ENCODE assay signal across 1 cellular context in genomic region chr14:77097689-77098469, GRCh38.
A peak's percentile ranks its signal among the peaks of the same experiment; 100 is the strongest.
TF ChIP-seq lines count a peak whose summit lies in the region.

Gene CIPC, plus strand, starts transcription at chr14:77098258. Its CDS starts 7,451 bp downstream, at chr14:77105709.

TF ChIP-seq in HepG2, 621 proteins besides CTCF, POLR2A, EP300 and RAD21 (continued from another document and continues in another):
- TF ChIP-seq GPN1 (CRISPR knock-in tag; IDR thresholded peaks at IDR 0.05; ENCODE audit: borderline replicate concordance) (no peak), ZNF558 (CRISPR knock-in tag; IDR thresholded peaks at IDR 0.05; ENCODE audit: borderline replicate concordance) (peak; percentile 72; the same call in 1 of the 2 replicates), HDAC6 (IDR thresholded peaks at IDR 0.05; ENCODE audit: low read depth, low read length) (no peak), RCOR2 (CRISPR knock-in tag; IDR thresholded peaks at IDR 0.05) (no peak), HHEX (CRISPR knock-in tag; IDR thresholded peaks at IDR 0.05) (no peak), RARG (CRISPR knock-in tag; IDR thresholded peaks at IDR 0.05; ENCODE audit: low read depth) (no peak), PAWR (CRISPR knock-in tag; IDR thresholded peaks at IDR 0.05; ENCODE audit: borderline replicate concordance) (no peak), ZNF33A (CRISPR knock-in tag; IDR thresholded peaks at IDR 0.05; ENCODE audit: borderline replicate concordance) (no peak), NFE2L1 (CRISPR knock-in tag; IDR thresholded peaks at IDR 0.05; ENCODE audit: borderline replicate concordance) (no peak), ZNF326 (CRISPR knock-in tag; IDR thresholded peaks at IDR 0.05; ENCODE audit: borderline replicate concordance) (no peak), ZNF713 (CRISPR knock-in tag; IDR thresholded peaks at IDR 0.05) (no peak), ETS1 (CRISPR knock-in tag; IDR thresholded peaks at IDR 0.05) (no peak), ZNF30 (CRISPR knock-in tag; IDR thresholded peaks at IDR 0.05) (no peak), NRL (CRISPR knock-in tag; IDR thresholded peaks at IDR 0.05; ENCODE audit: borderline replicate concordance) (peak; percentile 73), MXD1 (CRISPR knock-in tag; IDR thresholded peaks at IDR 0.05) (peak; percentile 92), KDM3A (CRISPR knock-in tag; IDR thresholded peaks at IDR 0.05; ENCODE audit: low read depth) (peak; percentile 64; the same call in 1 of the 2 replicates), SOX5 (CRISPR knock-in tag; IDR thresholded peaks at IDR 0.05; ENCODE audit: borderline replicate concordance) (peak; percentile 24; the same call in 1 of the 2 replicates), NFKB2 (CRISPR knock-in tag; IDR thresholded peaks at IDR 0.05; ENCODE audit: borderline replicate concordance) (no peak; the same call in 1 of the 2 replicates), RARA (CRISPR knock-in tag; IDR thresholded peaks at IDR 0.05) (peak; percentile 41; the same call in 1 of the 2 replicates), ZNF331 (CRISPR knock-in tag; IDR thresholded peaks at IDR 0.05) (no peak; the same call in 1 of the 2 replicates), MAFF (IDR thresholded peaks at IDR 0.05; ENCODE audit: low read depth, low read length) (no peak), ZNF737 (CRISPR knock-in tag; IDR thresholded peaks at IDR 0.05; ENCODE audit: borderline replicate concordance) (no peak), CEBPG (CRISPR knock-in tag; IDR thresholded peaks at IDR 0.05) (peak; percentile 78), TBP (CRISPR knock-in tag; IDR thresholded peaks at IDR 0.05) (no peak), ZBTB39 (CRISPR knock-in tag; IDR thresholded peaks at IDR 0.05) (no peak), TRIM24 (CRISPR knock-in tag; IDR thresholded peaks at IDR 0.05) (no peak), ZMYM2 (CRISPR knock-in tag; IDR thresholded peaks at IDR 0.05) (no peak), ZNF282 (IDR thresholded peaks at IDR 0.05; ENCODE audit: partially characterized antibody) (no peak), ZFP36 (IDR thresholded peaks at IDR 0.05; ENCODE audit: borderline replicate concordance, low read depth, low read length, partially characterized antibody) (no peak), KLF15 (CRISPR knock-in tag; IDR thresholded peaks at IDR 0.05; ENCODE audit: borderline replicate concordance) (no peak), ZNF24 (IDR thresholded peaks at IDR 0.05) (no peak), NR3C1 (CRISPR knock-in tag; IDR thresholded peaks at IDR 0.05) (no peak), HOXA7 (CRISPR knock-in tag; IDR thresholded peaks at IDR 0.05) (no peak), ARID3A (IDR thresholded peaks at IDR 0.05; ENCODE audit: low read depth, low read length) (no peak; the same call in 1 of the 2 replicates), ZNF350 (CRISPR knock-in tag; IDR thresholded peaks at IDR 0.05; ENCODE audit: borderline replicate concordance, low read depth) (peak; percentile 87; the same call in 1 of the 2 replicates), NFE2 (CRISPR knock-in tag; IDR thresholded peaks at IDR 0.05) (no peak), ARID4A (CRISPR knock-in tag; IDR thresholded peaks at IDR 0.05; ENCODE audit: borderline replicate concordance) (peak; percentile 83; the same call in 1 of the 2 replicates), CREBL2 (CRISPR knock-in tag; IDR thresholded peaks at IDR 0.05; ENCODE audit: borderline replicate concordance) (peak; percentile 32; the same call in 1 of the 2 replicates), PHF5A (CRISPR knock-in tag; IDR thresholded peaks at IDR 0.05; ENCODE audit: low read depth, unreplicated experiment) (peak; percentile 42), IKZF1 (IDR thresholded peaks at IDR 0.05) (no peak), PHF21A (CRISPR knock-in tag; IDR thresholded peaks at IDR 0.05) (peak; percentile 80), ZNF841 (CRISPR knock-in tag; IDR thresholded peaks at IDR 0.05; ENCODE audit: borderline replicate concordance) (no peak), ZNF121 (CRISPR knock-in tag; IDR thresholded peaks at IDR 0.05) (no peak), CEBPB (IDR thresholded peaks at IDR 0.05; ENCODE audit: borderline replicate concordance, low read depth, low read length) (peak; percentile 96), SNAI1 (CRISPR knock-in tag; IDR thresholded peaks at IDR 0.05; ENCODE audit: borderline replicate concordance) (peak; percentile 51; the same call in 1 of the 2 replicates), ZNF136 (CRISPR knock-in tag; IDR thresholded peaks at IDR 0.05; ENCODE audit: low read depth) (0 out of 2 replicates have a peak, but pooled peaks have one; percentile 19), ZNF230 (CRISPR knock-in tag; IDR thresholded peaks at IDR 0.05) (0 out of 2 replicates have a peak, but pooled peaks have one; percentile 39), FOXO1 (CRISPR knock-in tag; IDR thresholded peaks at IDR 0.05) (peak; percentile 9; the same call in 1 of the 2 replicates), ZNF512B (CRISPR knock-in tag; IDR thresholded peaks at IDR 0.05; ENCODE audit: borderline replicate concordance) (no peak), SMARCE1 (IDR thresholded peaks at IDR 0.05; ENCODE audit: borderline replicate concordance) (no peak), MXD3 (CRISPR knock-in tag; IDR thresholded peaks at IDR 0.05) (peak; percentile 56), ZFX (CRISPR knock-in tag; IDR thresholded peaks at IDR 0.05; ENCODE audit: low read depth) (peak; percentile 77; the same call in 1 of the 2 replicates), HMG20A (CRISPR knock-in tag; IDR thresholded peaks at IDR 0.05; ENCODE audit: borderline replicate concordance) (no peak), ZNF468 (CRISPR knock-in tag; IDR thresholded peaks at IDR 0.05) (no peak), ZFP37 (CRISPR knock-in tag; IDR thresholded peaks at IDR 0.05; ENCODE audit: borderline replicate concordance) (no peak), ZNF792 (CRISPR knock-in tag; IDR thresholded peaks at IDR 0.05) (0 out of 2 replicates have a peak, but pooled peaks have one; percentile 57), ZNF343 (CRISPR knock-in tag; IDR thresholded peaks at IDR 0.05) (no peak; the same call in 1 of the 2 replicates), ZNF749 (CRISPR knock-in tag; IDR thresholded peaks at IDR 0.05; ENCODE audit: borderline replicate concordance) (peak; percentile 63; the same call in 1 of the 2 replicates), HCFC1 (IDR thresholded peaks at IDR 0.05; ENCODE audit: low read depth, low read length) (peak; percentile 65; the same call in 1 of the 2 replicates), ZIK1 (CRISPR knock-in tag; IDR thresholded peaks at IDR 0.05; ENCODE audit: borderline replicate concordance, low read depth) (peak; percentile 56; the same call in 1 of the 2 replicates), CHD2 (IDR thresholded peaks at IDR 0.05; ENCODE audit: low read depth, low read length) (0 out of 2 replicates have a peak, but pooled peaks have one; percentile 22), CBFB (CRISPR knock-in tag; IDR thresholded peaks at IDR 0.05) (no peak), RNF2 (conservative IDR thresholded peaks at IDR 0.05; ENCODE audit: low read depth) (peak; percentile 86), ZNF768 (CRISPR knock-in tag; IDR thresholded peaks at IDR 0.05) (no peak), ZMYM4 (CRISPR knock-in tag; IDR thresholded peaks at IDR 0.05) (peak; percentile 71; the same call in 1 of the 2 replicates)
